Comparison of ENCODE assay signal across 1 cellular context in genomic region chr14:58697927-58698641, GRCh38.
TF ChIP-seq lines count a peak whose summit lies in the region.

No MANE protein-coding gene starts in this region.

TF ChIP-seq in WTC11, 78 proteins besides CTCF, POLR2A, EP300 and RAD21 (continued from another document):
- TF ChIP-seq ATF2 (CRISPR knock-in tag; IDR thresholded peaks at IDR 0.05; ENCODE audit: borderline replicate concordance, low read depth): no peak
- no peak for TF ChIP-seq E2F5 (CRISPR knock-in tag; IDR thresholded peaks at IDR 0.05)
- TF ChIP-seq SP1 (CRISPR knock-in tag; conservative IDR thresholded peaks at IDR 0.05): no peak
- no peak for TF ChIP-seq IRF2 (CRISPR knock-in tag; IDR thresholded peaks at IDR 0.05; ENCODE audit: borderline replicate concordance, low read depth)
- no peak for TF ChIP-seq ZMAT4 (CRISPR knock-in tag; IDR thresholded peaks at IDR 0.05)
- no peak for TF ChIP-seq ZNF317 (CRISPR knock-in tag; IDR thresholded peaks at IDR 0.05; ENCODE audit: borderline replicate concordance, low read depth)
- no peak for TF ChIP-seq HMGA2 (CRISPR knock-in tag; IDR thresholded peaks at IDR 0.05)
- no peak for TF ChIP-seq PRRX2 (CRISPR knock-in tag; IDR thresholded peaks at IDR 0.05)
- TF ChIP-seq ZNF416 (CRISPR knock-in tag; IDR thresholded peaks at IDR 0.05): no peak
- no peak for TF ChIP-seq ELF4 (CRISPR knock-in tag; IDR thresholded peaks at IDR 0.05; ENCODE audit: low read depth)
- no peak for TF ChIP-seq IRF1 (CRISPR knock-in tag; IDR thresholded peaks at IDR 0.05)
